Comparison of ENCODE assay signal across 21 cellular contexts in the genomic region with DNA sequence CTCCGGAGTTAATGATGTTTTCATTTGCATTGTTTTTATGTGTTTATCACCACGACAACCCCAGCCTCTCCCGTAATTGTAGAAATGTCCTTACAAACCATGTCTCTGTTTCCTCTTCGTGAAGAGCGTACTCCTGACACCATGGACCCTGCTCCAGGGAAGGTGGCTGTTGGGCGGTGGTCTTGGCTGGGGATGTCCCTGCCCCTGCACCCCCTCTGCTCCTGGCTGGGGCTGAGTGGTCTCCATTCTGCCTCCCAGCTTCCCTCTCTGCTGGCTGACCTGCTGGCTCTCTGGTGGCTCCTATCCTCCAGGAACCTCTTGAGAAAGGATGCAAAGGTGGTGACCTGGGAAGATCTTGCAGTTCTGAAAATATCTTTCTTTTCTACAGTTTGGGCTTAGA.
DNase-seq lines count a peak whose midpoint lies in the region; ATAC-seq and TF ChIP-seq lines count a peak whose summit lies in the region.
"Had no signal": no experiment of that assay in that cellular context is flagged by ENCODE, and none has a peak within 500 bp of the region (broad histone marks: within the 10 kb centered on the region; RNA-seq: fewer than 3 reads in every experiment).

No MANE protein-coding gene starts in this region.

- H3K4me3 Mint-ChIP-seq in CD4-positive, alpha-beta memory T cell = no peak overlapping the region
- H3K4me3 Mint-ChIP-seq: CD14-positive monocyte, T-cell had no signal

- POLR2A ChIA-PET in CD4-positive, alpha-beta memory T cell (lab: Charles Lee; ENCODE audit: partially characterized antibody) = no interaction called here

- DNase-seq in NCI-H526 (lab: John Stamatoyannopoulos, UW) (peak; percentile 34 to 37), NCI-H526 treated with DMSO at 0.1 percent for 48 hours (lab: John Stamatoyannopoulos, UW) (no peak), NT2/D1 (ENCODE audit: low read depth, low spot score) (no peak), left kidney (ENCODE audit: low read depth, low spot score) (peak; percentile 33), sigmoid colon (peak; percentile 26)
- DNase-seq in CD4-positive, alpha-beta memory T cell = no peak
- DNase-seq: 8988T; ACHN; BE2C; Karpas-422; NCI-H1092; NCI-H1930; NCI-H774; NK-92 treated with Interleukin-12 subunit alpha and Interleukin-12 subunit beta, amount 100 ng/mL, for 24 hours; PC-9; Right ventricle myocardium superior; T-cell had no signal

- CTCF ChIA-PET in CD4-positive, alpha-beta memory T cell (lab: Charles Lee; ENCODE audit: partially characterized antibody) = no interaction called here

- H3K9ac ChIP-seq in NT2/D1 (ENCODE audit: insufficient read length, low read depth) = peak overlapping the region; percentile 51

- H3K9me3 Mint-ChIP-seq in CD4-positive, alpha-beta memory T cell = no peaks in the 10 kb centered on the region
- H3K9me3 Mint-ChIP-seq: T-cell had no signal

- H3K9me3 ChIP-seq in NT2/D1 (ENCODE audit: insufficient read depth, low read length) = no peaks in the 10 kb centered on the region
- no peaks in the 10 kb centered on the region for H3K9me3 ChIP-seq in sigmoid colon
- no peaks in the 10 kb centered on the region for H3K9me3 ChIP-seq in CD4-positive, alpha-beta memory T cell (ENCODE audit: control insufficient read depth in 1 of 2, low read length in 2 of 2)
- H3K9me3 ChIP-seq: BE2C had no signal

- H3K27ac Mint-ChIP-seq in CD4-positive, alpha-beta memory T cell = no peak overlapping the region
- H3K27ac Mint-ChIP-seq: CD14-positive monocyte, T-cell had no signal

- TF ChIP-seq EP300 in sigmoid colon (IDR thresholded peaks at IDR 0.05) = no peak

- H3K4me1 ChIP-seq in NT2/D1 (ENCODE audit: insufficient read depth, insufficient read length) = peaks cover 22% of the 10 kb centered on the region
- peaks cover 0 to 14% (median 0%) of the 10 kb centered on the region in 4 donors for H3K4me1 ChIP-seq in sigmoid colon
- no peaks in the 10 kb centered on the region for H3K4me1 ChIP-seq in CD4-positive, alpha-beta memory T cell (ENCODE audit: insufficient read depth, low read length)
- H3K4me1 ChIP-seq: BE2C had no signal

- no peaks in the 10 kb centered on the region for H3K36me3 Mint-ChIP-seq in CD4-positive, alpha-beta memory T cell
- H3K36me3 Mint-ChIP-seq: CD14-positive monocyte, T-cell had no signal

- no peak for TF ChIP-seq CTCF in sigmoid colon (IDR thresholded peaks at IDR 0.05)

- intact Hi-C loops in sigmoid colon (cut with DNase I) = no loop called here
- intact Hi-C loops in CD4-positive, alpha-beta memory T cell (cut with micrococcal nuclease) = no loop called here

- H3K27me3 Mint-ChIP-seq in CD4-positive, alpha-beta memory T cell = peaks cover 3 to 6% of the 10 kb centered on the region in 2 donors

- ATAC-seq in GM21786 (IDR thresholded peaks at IDR 0.05; ENCODE audit: unreplicated experiment) (no peak), HG03196 (IDR thresholded peaks at IDR 0.05; ENCODE audit: unreplicated experiment) (no peak)
- ATAC-seq: HepG2, T-cell had no signal

- no peaks in the 10 kb centered on the region for H3K36me3 ChIP-seq in NT2/D1 (ENCODE audit: insufficient read depth, insufficient read length, low read length)
- no peaks in the 10 kb centered on the region for H3K36me3 ChIP-seq in sigmoid colon
- H3K36me3 ChIP-seq in CD4-positive, alpha-beta memory T cell (ENCODE audit: insufficient read depth, low read length) = no peaks in the 10 kb centered on the region
- H3K36me3 ChIP-seq: BE2C had no signal

- no peak overlapping the region for H3K27ac ChIP-seq in sigmoid colon
- H3K27ac ChIP-seq in CD4-positive, alpha-beta memory T cell (ENCODE audit: low read depth, low read length) = no peak overlapping the region
- H3K27ac ChIP-seq: PC-9 had no signal

- H3K4me3 ChIP-seq in NT2/D1 (ENCODE audit: insufficient read length, low read depth) = no peak overlapping the region
- no peak overlapping the region for H3K4me3 ChIP-seq in sigmoid colon
- no peak overlapping the region for H3K4me3 ChIP-seq in CD4-positive, alpha-beta memory T cell (ENCODE audit: low read length in 2 of 2)
- H3K4me3 ChIP-seq: PC-9 had no signal

- 29 to 71% methylated on average over 6 of the region's 6 CpGs for WGBS in sigmoid colon, 2 donors

- H3K4me1 Mint-ChIP-seq in CD4-positive, alpha-beta memory T cell = peaks cover 0 to 3% (median 0%) of the 10 kb centered on the region in 4 donors
- H3K4me1 Mint-ChIP-seq: CD14-positive monocyte had no signal

- no peak for TF ChIP-seq POLR2A in sigmoid colon (IDR thresholded peaks at IDR 0.05)

- no peaks in the 10 kb centered on the region for H3K27me3 ChIP-seq in NT2/D1 (ENCODE audit: insufficient read depth, insufficient read length)
- H3K27me3 ChIP-seq in sigmoid colon = no peaks in the 10 kb centered on the region
- H3K27me3 ChIP-seq in CD4-positive, alpha-beta memory T cell (ENCODE audit: insufficient read depth, low read length) = no peaks in the 10 kb centered on the region

Comparison
In these comparisons a context has a peak if more than half of its experiments do, and no peak if none do; other contexts are left out.
1. DNase-seq: peak in NCI-H526 (2 of 2), left kidney (single experiment) and sigmoid colon (single experiment); none in NCI-H526 treated with DMSO at 0.1 percent for 48 hours (single experiment), NT2/D1 (single experiment) and CD4-positive, alpha-beta memory T cell (0 of 5).